8 cellular contexts compared by ENCODE assay signal in genomic region chrX:154374361-154375155, GRCh38. TPM values are rescaled to one million over a fixed set of nuclear protein-coding genes. Genes with fewer than 3 reads are reported as not detected.
DNase-seq lines count a peak whose midpoint lies in the region; ATAC-seq, FAIRE-seq and TF ChIP-seq lines count a peak whose summit lies in the region.

Gene FLNA (minus strand): TSS chrX:154374634. CDS start chrX:154371245, 3,389 bp downstream.

- no peak for ATAC-seq in GM12878

- peak within 1 kb of the TSS; percentile 55 for H3K4me2 ChIP-seq in GM12878 (ENCODE audit: control insufficient read depth, insufficient read depth)

- in situ Hi-C loops in GM12878 (cut with MboI): loop anchor here (5.0 kb wide), 2 partner anchors 163 to 442 kb away; no protein-coding TSS in a partner anchor

- POLR2A ChIA-PET in GM12878 (lab: Charles Lee): interaction anchor here (0.6 to 1.8 kb wide), 4 partner anchors 9 to 153 kb away, joined by 3 to 6 read pairs (median 6); partner anchors contain the start of gene RPL10

- peak within 1 kb of the TSS; percentile 56 for H3K4me3 ChIP-seq in GM06990 (replicated peaks; ENCODE audit: low read depth, low read length)
- peak within 1 kb of the TSS; percentile 53 for H3K4me3 ChIP-seq in MG63
- H3K4me3 ChIP-seq in GM12878: peak within 1 kb of the TSS; percentile 61; the same call in 1 of the 2 replicates
- peak within 1 kb of the TSS; percentile 62 for H3K4me3 ChIP-seq in iPS-20b (ENCODE audit: low read length)
- H3K4me3 ChIP-seq in skeletal muscle tissue (ENCODE audit: low read length in 3 of 3): peak within 1 kb of the TSS; percentile 52 to 61 (median 59)

- TF ChIP-seq CTCF in GM06990 (IDR thresholded peaks at IDR 0.05; ENCODE audit: insufficient read depth, low read length, poor library complexity, severe bottlenecking) (peak; percentile 10), GM12878 (IDR thresholded peaks at IDR 0.05 in 2 of 3, conservative IDR thresholded peaks at IDR 0.05 in 1 of 3; ENCODE audit: control insufficient read depth in 2 of 3, extremely low read depth in 1 of 3, insufficient read depth in 1 of 3, low read depth in 3 of 3, low read length in 3 of 3) (peak; percentile 9 to 37 (median 16); a peak in 3 of 6 replicates)

- no peak for TF ChIP-seq POLR2A in GM12878 (IDR thresholded peaks at IDR 0.05; ENCODE audit: low read depth, low read length)

- H3K4me1 ChIP-seq in GM12878 (ENCODE audit: control insufficient read depth, insufficient read depth, low read length) (peaks cover 11% of the 10 kb centered on the region), iPS-20b (ENCODE audit: insufficient read depth, low read length) (no peaks in the 10 kb centered on the region; the same call in 1 of the 2 replicates), skeletal muscle tissue (ENCODE audit: control insufficient read depth in 3 of 3, insufficient read depth in 3 of 3, low read length in 3 of 3) (peaks cover 16 to 29% (median 28%) of the 10 kb centered on the region in 3 donors)

- no peaks in the 10 kb centered on the region for H3K9me3 ChIP-seq in MG63
- no peaks in the 10 kb centered on the region; the same call in 2 of the 3 replicates for H3K9me3 ChIP-seq in GM12878 (replicated peaks; ENCODE audit: control insufficient read depth, insufficient read depth, low read length)
- H3K9me3 ChIP-seq in iPS-20b (ENCODE audit: insufficient read depth, low read depth, low read length): no peaks in the 10 kb centered on the region
- H3K9me3 ChIP-seq in skeletal muscle tissue (ENCODE audit: control insufficient read depth in 3 of 3, low read length in 3 of 3): no peaks in the 10 kb centered on the region

- SMC1A ChIA-PET in GM12878 (lab: Charles Lee; ENCODE audit: uncharacterized antibody, unreplicated experiment): interaction anchor here (1.4 to 2.0 kb wide), 3 partner anchors 8 to 158 kb away, joined by 4 to 10 read pairs (median 7); partner anchors contain the start of gene RPL10

- peak within 1 kb of the TSS; percentile 41; the same call in 1 of the 2 replicates for H2AFZ ChIP-seq in GM12878 (ENCODE audit: control insufficient read depth, low read depth, low read length)

- CTCF ChIA-PET in GM12878 (lab: Yijun Ruan, JAX): interaction anchor here (0.9 to 2.0 kb wide), 14 partner anchors 8 to 173 kb away, joined by 3 to 21 read pairs (median 8); partner anchors contain the start of genes ATP6AP1 and IKBKG

- H3K27me3 ChIP-seq in GM06990 (replicated peaks; ENCODE audit: control insufficient read depth, insufficient read depth, low read length) (no peaks in the 10 kb centered on the region), MG63 (no peaks in the 10 kb centered on the region), GM12878 (replicated peaks in 1 of 2; ENCODE audit: control insufficient read depth in 2 of 2, insufficient read depth in 2 of 2, low read length in 1 of 2) (no peaks in the 10 kb centered on the region), iPS-20b (ENCODE audit: insufficient read depth, low read length) (peaks cover 22% of the 10 kb centered on the region; the same call in 1 of the 2 replicates), skeletal muscle tissue (ENCODE audit: control insufficient read depth in 3 of 3, insufficient read depth in 3 of 3, low read length in 3 of 3) (no peaks in the 10 kb centered on the region)

- TF ChIP-seq EP300 in GM12878 (IDR thresholded peaks at IDR 0.05; ENCODE audit: borderline replicate concordance in 1 of 2, control insufficient read depth in 1 of 2, low read depth in 2 of 2, low read length in 2 of 2): no peak

- H3K79me2 ChIP-seq in GM12878 (ENCODE audit: control insufficient read depth, insufficient read depth, low read length): peaks cover 20% of the 10 kb centered on the region

- no peak for FAIRE-seq in GM12878 (lab: Jason Lieb, UNC)

- H3K9ac ChIP-seq in GM12878 (ENCODE audit: control insufficient read depth, insufficient read depth, low read length): peak within 1 kb of the TSS; percentile 2; the same call in 1 of the 2 replicates
- H3K9ac ChIP-seq in iPS-20b (ENCODE audit: low read depth, low read length): peak within 1 kb of the TSS; percentile 59; the same call in 1 of the 2 replicates
- peak within 1 kb of the TSS in 2 of 3 donors; percentile 65 to 75 for H3K9ac ChIP-seq in skeletal muscle tissue (ENCODE audit: low read depth in 1 of 3, low read length in 3 of 3)

- TF ChIP-seq RAD21 in GM12878 (IDR thresholded peaks at IDR 0.05; ENCODE audit: insufficient read depth, low read depth, low read length): no peak

- 29% methylated on average over 58 of the region's 93 CpGs for WGBS in GM12878 (ENCODE audit: insufficient coverage, insufficient replicate concordance, low lambda C conversion rate, missing lambda C conversion rate)

- H3K36me3 ChIP-seq in GM06990 (ENCODE audit: control insufficient read depth, insufficient read depth, low read length) (no peaks in the 10 kb centered on the region), MG63 (peaks cover 12% of the 10 kb centered on the region), GM12878 (ENCODE audit: control insufficient read depth in 2 of 2, insufficient read depth in 2 of 2, low read length in 1 of 2) (no peaks in the 10 kb centered on the region), iPS-20b (ENCODE audit: insufficient read depth, low read depth, low read length) (peaks cover 7% of the 10 kb centered on the region; the same call in 1 of the 2 replicates), skeletal muscle tissue (ENCODE audit: control insufficient read depth in 3 of 3, insufficient read depth in 3 of 3, low read length in 3 of 3) (no peaks in the 10 kb centered on the region)

- BruUV-seq in GM12878 (replicated peaks; lab: Mats Ljungman, UMichigan): no TSS peak

- peak; percentile 65 for DNase-seq in GM06990 (ENCODE audit: extremely low read depth, insufficient read length)
- DNase-seq in MG63: peak; percentile 54
- DNase-seq in GM12878 (ENCODE audit: low read depth, low spot score): no peak
- no peak for DNase-seq in activated gamma-delta T cell (lab: John Stamatoyannopoulos, UW)
- no peak for DNase-seq in cerebellar cortex (ENCODE audit: low spot score)
- no peak for DNase-seq in NCI-H446 (lab: John Stamatoyannopoulos, UW)

- intact Hi-C loops in GM12878 (cut with micrococcal nuclease; ENCODE audit: unreplicated experiment): loop anchor here (5.0 to 10.0 kb wide), 2 partner anchors 50 to 447 kb away; partner anchors contain the start of genes ARHGAP4 and ATP6AP1

- RAD21 ChIA-PET in GM12878 (lab: Charles Lee; ENCODE audit: unreplicated experiment): interaction anchor here (0.9 to 2.4 kb wide), 7 partner anchors 9 to 162 kb away, joined by 3 to 12 read pairs (median 4); no protein-coding TSS in a partner anchor

- no peaks in the 10 kb centered on the region for H4K20me1 ChIP-seq in GM12878 (ENCODE audit: control insufficient read depth, insufficient read depth)

- H3K27ac ChIP-seq in GM12878 (ENCODE audit: control insufficient read depth, insufficient read depth) (no peak within 1 kb of the TSS), iPS-20b (ENCODE audit: low read length) (no peak within 1 kb of the TSS), skeletal muscle tissue (ENCODE audit: low read depth, low read length) (peak within 1 kb of the TSS; percentile 44)

TF ChIP-seq in GM12878, 131 proteins besides CTCF, POLR2A, EP300 and RAD21 (continues in another document):
- no peak for TF ChIP-seq E2F4 (IDR thresholded peaks at IDR 0.05; ENCODE audit: low read depth, low read length)

RNA-seq across cellular contexts. Expression of gene FLNA, which starts in this region (rescaled TPM):
- total RNA-seq in MG63 (2014; rRNA removed; shearing (Covaris generic); ENCODE audit: low replicate concordance): 1,037 and 1,563 TPM in 2 replicates
- 217 and 245 TPM in 2 replicates for total RNA-seq in GM12878 (2013; cell fraction: nucleolus; rRNA removed)
- 379 and 459 TPM in 2 replicates for total RNA-seq in GM12878 (2014; rRNA removed)
- total RNA-seq in GM12878 (2014; rRNA removed; fragmentation: Illumina TruSeq; extraction: Trizol): 128 and 137 TPM in 2 replicates
- total RNA-seq in GM12878 (2021): 617 and 643 TPM in 2 replicates
- 75.8 TPM for polyA plus RNA-seq in GM12878 (2011; ENCODE audit: low read depth)
- polyA plus RNA-seq in GM12878 (2011; rRNA removed): 22.1 and 56.9 TPM in 2 replicates
- 101 and 120 TPM in 2 replicates for polyA plus RNA-seq in GM12878 (2011; cell fraction: cytosol; rRNA removed)
- 466 and 752 TPM in 2 replicates for polyA plus RNA-seq in GM12878 (2011; cell fraction: nucleus; rRNA removed)
- 167 and 174 TPM in 2 replicates for polyA plus RNA-seq in GM12878 (2012)
- polyA plus RNA-seq in GM12878 (2014; fragmentation: Illumina TruSeq; extraction: Trizol): 52.0 and 174 TPM in 2 replicates
- 10 to 100 TPM in 1 of 2 experiments, 1 to 10 TPM in 1; 5.1 to 30.6 TPM for polyA plus RNA-seq in GM12878 (2014; fragmentation: Nextera tagmentation; extraction: Ambion mirVana)
- 168 and 269 TPM in 2 replicates for polyA plus RNA-seq in GM12878 (2014; rRNA removed)
- 100 to 1,000 TPM; 344 to 347 TPM for polyA plus RNA-seq in GM12878 (2016; fragmentation: Nextera tagmentation; extraction: Ambion mirVana)
- polyA minus RNA-seq in GM12878 (2011; rRNA and poly(A)+ RNA removed): 385 and 416 TPM in 2 replicates
- 382 and 413 TPM in 2 replicates for polyA minus RNA-seq in GM12878 (2011; cell fraction: cytosol; rRNA and poly(A)+ RNA removed)
- 154 and 358 TPM in 2 replicates for polyA minus RNA-seq in GM12878 (2011; cell fraction: nucleus; rRNA and poly(A)+ RNA removed)
- total RNA-seq in skeletal muscle tissue: 331 TPM

Comparison
In these comparisons a context has a peak if more than half of its experiments do, and no peak if none do; other contexts are left out.
1. DNase-seq: peak in GM06990 (single experiment) and MG63 (single experiment); none in GM12878 (single experiment), activated gamma-delta T cell (single experiment), cerebellar cortex (single experiment) and NCI-H446 (0 of 2).
2. H3K9ac ChIP-seq: peak in every context shown above with its lines; median percentile 70 in skeletal muscle tissue; 59 in iPS-20b; 2 in GM12878.
3. Peak in every context shown above with its lines, with median percentiles within 50 percentile points of each other: H3K4me3 ChIP-seq.